In the genomic region with DNA sequence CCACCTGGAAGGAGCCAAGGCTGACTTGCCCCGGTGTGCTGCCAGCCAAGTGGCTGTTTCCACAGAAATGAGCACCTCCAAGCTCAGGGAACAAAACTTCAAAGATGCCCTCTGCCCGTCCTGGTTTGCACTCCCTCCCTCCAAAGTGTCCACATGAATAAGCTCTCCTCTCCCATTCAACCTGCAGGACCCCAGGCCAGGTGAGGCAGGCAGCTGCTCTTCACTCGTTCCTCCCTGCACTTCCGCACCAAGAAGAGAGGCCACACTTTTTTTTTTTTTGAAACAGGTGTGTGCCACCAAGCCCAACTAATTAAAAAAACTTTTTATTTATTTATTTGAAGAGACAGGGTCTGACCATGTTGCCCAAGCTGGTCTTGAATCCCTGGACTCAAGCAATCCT, we compare ENCODE assay signal across 14 cellular contexts. TPM values are rescaled to one million over a fixed set of nuclear protein-coding genes. Genes with fewer than 3 reads are reported as not detected.
DNase-seq lines count a peak whose midpoint lies in the region; ATAC-seq and TF ChIP-seq lines count a peak whose summit lies in the region.
"Had no signal": no experiment of that assay in that cellular context is flagged by ENCODE, and none has a peak within 500 bp of the region (broad histone marks: within the 10 kb centered on the region; RNA-seq: fewer than 3 reads in every experiment).

No MANE protein-coding gene starts in this region.

- no peaks in the 10 kb centered on the region for H3K36me3 Mint-ChIP-seq in activated naive CD4-positive, alpha-beta T cell treated with anti-CD3 and anti-CD28 coated beads, Interleukin-2, amount 50 U/mL, for 24 hours
- H3K36me3 Mint-ChIP-seq in activated naive CD4-positive, alpha-beta T cell treated with anti-CD3 and anti-CD28 coated beads, Interleukin-2, amount 10 ng/mL, durations not matched to agents 7 days and 5 days = no peaks in the 10 kb centered on the region
- H3K36me3 Mint-ChIP-seq in activated B cell treated with CpG ODN at 0.5 μM for 24 hours (ENCODE audit: low read depth) = no peaks in the 10 kb centered on the region
- no peaks in the 10 kb centered on the region for H3K36me3 Mint-ChIP-seq in mesothelial cell of epicardium
- H3K36me3 Mint-ChIP-seq in immature natural killer cell = no peaks in the 10 kb centered on the region

- CTCF ChIA-PET in activated naive CD4-positive, alpha-beta T cell treated with anti-CD3 and anti-CD28 coated beads, Interleukin-2, amount 10 ng/mL, durations not matched to agents 7 days and 5 days (lab: Charles Lee) = interaction anchor here (1.1 to 1.9 kb wide), 4 partner anchors 15 to 92 kb away, joined by 3 to 5 read pairs (median 4); no protein-coding TSS in a partner anchor
- CTCF ChIA-PET in activated B cell treated with CpG ODN at 0.5 μM for 24 hours (lab: Charles Lee) = interaction anchor here (1.1 to 1.2 kb wide), 2 partner anchors 104 to 108 kb away, joined by 3 to 5 read pairs; no protein-coding TSS in a partner anchor

- H3K4me1 Mint-ChIP-seq in activated naive CD4-positive, alpha-beta T cell treated with anti-CD3 and anti-CD28 coated beads, Interleukin-2, amount 50 U/mL, for 24 hours = peaks cover 16% of the 10 kb centered on the region
- peaks cover 18% of the 10 kb centered on the region for H3K4me1 Mint-ChIP-seq in activated naive CD4-positive, alpha-beta T cell treated with anti-CD3 and anti-CD28 coated beads, Interleukin-2, amount 10 ng/mL, durations not matched to agents 7 days and 5 days
- peaks cover 23% of the 10 kb centered on the region for H3K4me1 Mint-ChIP-seq in activated B cell treated with CpG ODN at 0.5 μM for 24 hours
- H3K4me1 Mint-ChIP-seq in mesothelial cell of epicardium = peaks cover 22% of the 10 kb centered on the region
- H3K4me1 Mint-ChIP-seq in immature natural killer cell = peaks cover 5 to 7% of the 10 kb centered on the region in 2 donors

- peak overlapping the region; percentile 59 for H3K27ac Mint-ChIP-seq in activated naive CD4-positive, alpha-beta T cell treated with anti-CD3 and anti-CD28 coated beads, Interleukin-2, amount 50 U/mL, for 24 hours
- H3K27ac Mint-ChIP-seq in activated naive CD4-positive, alpha-beta T cell treated with anti-CD3 and anti-CD28 coated beads, Interleukin-2, amount 10 ng/mL, durations not matched to agents 7 days and 5 days = no peak overlapping the region
- peak overlapping the region; percentile 73 for H3K27ac Mint-ChIP-seq in activated B cell treated with CpG ODN at 0.5 μM for 24 hours
- H3K27ac Mint-ChIP-seq in mesothelial cell of epicardium = peak overlapping the region; percentile 51
- peak overlapping the region in 1 of 6 donors; percentile 34 for H3K27ac Mint-ChIP-seq in immature natural killer cell

- in situ Hi-C loops in ACHN (cut with HindIII; ENCODE audit: low pct_ligation_motif_present, low pct_unique_long_range_greater_than_20kb, low sequenced_read_pairs) = no loop called here

- H3K36me3 ChIP-seq in upper lobe of left lung = no peaks in the 10 kb centered on the region

- no peak for TF ChIP-seq POLR2A in upper lobe of left lung (IDR thresholded peaks at IDR 0.05)

- H3K27me3 ChIP-seq in upper lobe of left lung = no peaks in the 10 kb centered on the region

- H3K4me1 ChIP-seq in upper lobe of left lung = peaks cover 44 to 51% (median 45%) of the 10 kb centered on the region in 4 donors
- H3K4me1 ChIP-seq: parathyroid adenoma had no signal

- peak overlapping the region; percentile 63 to 83 (median 82) for H3K27ac ChIP-seq in upper lobe of left lung
- H3K27ac ChIP-seq: 22Rv1, parathyroid adenoma had no signal

- WGBS in upper lobe of left lung, 2 donors = 80 to 89% methylated on average over 4 of the region's 4 CpGs

- H3K9me3 ChIP-seq in upper lobe of left lung = no peaks in the 10 kb centered on the region

- no peak overlapping the region for H3K4me3 ChIP-seq in upper lobe of left lung

- no peak overlapping the region for H3K4me3 Mint-ChIP-seq in activated naive CD4-positive, alpha-beta T cell treated with anti-CD3 and anti-CD28 coated beads, Interleukin-2, amount 50 U/mL, for 24 hours
- H3K4me3 Mint-ChIP-seq in activated naive CD4-positive, alpha-beta T cell treated with anti-CD3 and anti-CD28 coated beads, Interleukin-2, amount 10 ng/mL, durations not matched to agents 7 days and 5 days = no peak overlapping the region
- no peak overlapping the region for H3K4me3 Mint-ChIP-seq in activated B cell treated with CpG ODN at 0.5 μM for 24 hours
- no peak overlapping the region for H3K4me3 Mint-ChIP-seq in mesothelial cell of epicardium
- H3K4me3 Mint-ChIP-seq in immature natural killer cell = no peak overlapping the region

- no peak for DNase-seq in activated naive CD4-positive, alpha-beta T cell treated with anti-CD3 and anti-CD28 coated beads, Interleukin-2, amount 10 ng/mL, durations not matched to agents 7 days and 5 days
- no peak for DNase-seq in activated B cell treated with CpG ODN at 0.5 μM for 24 hours
- no peak for DNase-seq in mesothelial cell of epicardium (ENCODE audit: low spot score in 2 of 2, unreplicated experiment in 2 of 2)
- DNase-seq in upper lobe of left lung = no peak
- DNase-seq in ACHN = no peak
- no peak for DNase-seq in immature natural killer cell
- DNase-seq in SKM-1 (lab: John Stamatoyannopoulos, UW; ENCODE audit: unreplicated experiment) = no peak
- DNase-seq: activated gamma-delta T cell, DMS79 treated with DMSO at 0.1 percent for 48 hours, NCI-H2029 treated with DMSO at 0.1 percent for 48 hours, NCI-H524 treated with DMSO at 0.1 percent for 48 hours had no signal

- TF ChIP-seq EP300 in upper lobe of left lung (IDR thresholded peaks at IDR 0.05) = no peak

- intact Hi-C loops in activated B cell treated with CpG ODN at 0.5 μM for 24 hours (cut with micrococcal nuclease) = no loop called here

- H3K27me3 Mint-ChIP-seq in activated naive CD4-positive, alpha-beta T cell treated with anti-CD3 and anti-CD28 coated beads, Interleukin-2, amount 50 U/mL, for 24 hours = no peaks in the 10 kb centered on the region
- H3K27me3 Mint-ChIP-seq in activated naive CD4-positive, alpha-beta T cell treated with anti-CD3 and anti-CD28 coated beads, Interleukin-2, amount 10 ng/mL, durations not matched to agents 7 days and 5 days = peaks cover 30% of the 10 kb centered on the region
- no peaks in the 10 kb centered on the region for H3K27me3 Mint-ChIP-seq in activated B cell treated with CpG ODN at 0.5 μM for 24 hours
- no peaks in the 10 kb centered on the region for H3K27me3 Mint-ChIP-seq in mesothelial cell of epicardium (ENCODE audit: low read depth)
- peaks cover 2 to 6% (median 5%) of the 10 kb centered on the region in 3 donors for H3K27me3 Mint-ChIP-seq in immature natural killer cell (ENCODE audit: low read depth in 3 of 3)

- TF ChIP-seq CTCF in activated B cell treated with CpG ODN at 0.5 μM for 24 hours (IDR thresholded peaks at IDR 0.05) = no peak
- TF ChIP-seq CTCF in mesothelial cell of epicardium (IDR thresholded peaks at IDR 0.05; ENCODE audit: unreplicated experiment) = no peak
- TF ChIP-seq CTCF in upper lobe of left lung (IDR thresholded peaks at IDR 0.05) = no peak

- POLR2A ChIA-PET in activated B cell treated with CpG ODN at 0.5 μM for 24 hours (lab: Charles Lee) = interaction anchor here (0.7 to 1.8 kb wide), 4 partner anchors 18 to 191 kb away, joined by 3 to 7 read pairs (median 4); a partner anchor contains a TSS

- no peaks in the 10 kb centered on the region for H3K9me3 Mint-ChIP-seq in activated naive CD4-positive, alpha-beta T cell treated with anti-CD3 and anti-CD28 coated beads, Interleukin-2, amount 50 U/mL, for 24 hours
- H3K9me3 Mint-ChIP-seq in activated naive CD4-positive, alpha-beta T cell treated with anti-CD3 and anti-CD28 coated beads, Interleukin-2, amount 10 ng/mL, durations not matched to agents 7 days and 5 days = no peaks in the 10 kb centered on the region
- H3K9me3 Mint-ChIP-seq in activated B cell treated with CpG ODN at 0.5 μM for 24 hours (no peaks in the 10 kb centered on the region), mesothelial cell of epicardium (no peaks in the 10 kb centered on the region), immature natural killer cell (no peaks in the 10 kb centered on the region)

- ATAC-seq in activated B cell treated with CpG ODN at 0.5 μM for 24 hours (ENCODE audit: low read depth) (no peak), upper lobe of left lung (ENCODE audit: low FRiP score in 2 of 2) (no peak)

RNA-seq across cellular contexts. Expression of a gene that starts 18.5 kb away (rescaled TPM):
- total RNA-seq in activated B cell treated with CpG ODN at 0.5 μM for 24 hours (98.2 and 99.8 TPM in 2 replicates), mesothelial cell of epicardium (135 to 136 TPM (median 135 TPM) in 3 replicates), upper lobe of left lung (100 to 1,000 TPM in 4 of 6 donors, 10 to 100 TPM in 2; 44.0 to 234 (median 147) TPM)
- 1 to 10 TPM in 2 of 3 donors, under 1 TPM in 1; 0.81 to 1.6 (median 1.3) TPM for polyA plus RNA-seq in immature natural killer cell
